In genomic region chr7:102572320-102573245, GRCh38 we compare ENCODE assay signal across 8 cellular contexts. TPM values are rescaled to one million over a fixed set of nuclear protein-coding genes. Genes with fewer than 3 reads are reported as not detected.
DNase-seq lines count a peak whose midpoint lies in the region; ATAC-seq and TF ChIP-seq lines count a peak whose summit lies in the region.
"Not testable (repeated sequence)": the region's sequence is repeated elsewhere in the genome, so short reads cannot be mapped to it uniquely, and the experiment has no call there.

Gene POLR2J3 (minus strand): TSS chr7:102572583. CDS start chr7:102572521, 62 bp downstream.

- H3K27me3 ChIP-seq in BLaER1 treated with 17β-estradiol and CSF1 and Interleukin-3, amounts not matched to agents 10 nM and 100 nM: not testable (repeated sequence)

- H3K36me3 ChIP-seq in BLaER1 treated with 17β-estradiol and CSF1 and Interleukin-3, amounts not matched to agents 10 nM and 100 nM: not testable (repeated sequence)

- peak within 1 kb of the TSS; percentile 67 to 83 (median 78); a peak in 21 of 22 replicates for H3K27ac ChIP-seq in BLaER1 treated with 17β-estradiol and CSF1 and Interleukin-3, amounts not matched to agents 10 nM and 100 nM

- TF ChIP-seq CTCF in fibroblast of mammary gland (conservative IDR thresholded peaks at IDR 0.05; ENCODE audit: control insufficient read depth, insufficient read depth, low read depth, low read length): peak; percentile 0

- peak within 1 kb of the TSS; percentile 77 to 85 (median 83) for H3K9ac ChIP-seq in BLaER1 treated with 17β-estradiol and CSF1 and Interleukin-3, amounts not matched to agents 10 nM and 100 nM

- DNase-seq in SK-N-DZ (ENCODE audit: low spot score) (peak; percentile 88), fibroblast of mammary gland (ENCODE audit: low read depth) (peak; percentile 69)
- DNase-seq in activated gamma-delta T cell treated with anti-CD3 and anti-CD28 coated beads, Interleukin-2, amount 50 U/mL, for 16 hours (ENCODE audit: low read depth): peak; percentile 95
- not testable (repeated sequence) for DNase-seq in myocyte (ENCODE audit: low read depth)
- peak; percentile 97 to 100 (median 100) for DNase-seq in stimulated activated CD4-positive, alpha-beta T cell treated with anti-CD3 and anti-CD28 coated beads, TNF-alpha, amount 100 ng/mL, for 4 hours (ENCODE audit: low read depth in 3 of 3)

- H3K4me2 ChIP-seq in BLaER1 treated with 17β-estradiol and CSF1 and Interleukin-3, amounts not matched to agents 10 nM and 100 nM: not testable (repeated sequence)

- H3K9me3 ChIP-seq in BLaER1 treated with 17β-estradiol and CSF1 and Interleukin-3, amounts not matched to agents 10 nM and 100 nM (replicated peaks in 1 of 11): not testable (repeated sequence)

- ATAC-seq in GM19372 (IDR thresholded peaks at IDR 0.05; ENCODE audit: low read depth, unreplicated experiment) (peak; percentile 94), HG03108 (IDR thresholded peaks at IDR 0.05; ENCODE audit: unreplicated experiment) (peak; percentile 94)

- not testable (repeated sequence) for H4K20me1 ChIP-seq in BLaER1 treated with 17β-estradiol and CSF1 and Interleukin-3, amounts not matched to agents 10 nM and 100 nM

- peak within 1 kb of the TSS; percentile 59 to 74 (median 69) for H3K4me3 ChIP-seq in BLaER1 treated with 17β-estradiol and CSF1 and Interleukin-3, amounts not matched to agents 10 nM and 100 nM
- H3K4me3 ChIP-seq in fibroblast of mammary gland (ENCODE audit: control insufficient read depth, low read depth, low read length): peak within 1 kb of the TSS; percentile 54

- H3K4me1 ChIP-seq in BLaER1 treated with 17β-estradiol and CSF1 and Interleukin-3, amounts not matched to agents 10 nM and 100 nM: not testable (repeated sequence)

RNA-seq across cellular contexts. Expression of gene POLR2J3, which starts in this region (rescaled TPM):
- 2.8 and 14.4 TPM in 2 replicates for polyA plus RNA-seq in SK-N-DZ (2014; cell fraction: cytosol; rRNA removed)
- polyA plus RNA-seq in SK-N-DZ (2014; cell fraction: nucleus; rRNA removed): 11.7 and 26.7 TPM in 2 replicates
- 22.6 and 26.7 TPM in 2 replicates for total RNA-seq in myocyte
- polyA plus RNA-seq in myocyte (2012): 83.4 TPM
